In the genomic region with DNA sequence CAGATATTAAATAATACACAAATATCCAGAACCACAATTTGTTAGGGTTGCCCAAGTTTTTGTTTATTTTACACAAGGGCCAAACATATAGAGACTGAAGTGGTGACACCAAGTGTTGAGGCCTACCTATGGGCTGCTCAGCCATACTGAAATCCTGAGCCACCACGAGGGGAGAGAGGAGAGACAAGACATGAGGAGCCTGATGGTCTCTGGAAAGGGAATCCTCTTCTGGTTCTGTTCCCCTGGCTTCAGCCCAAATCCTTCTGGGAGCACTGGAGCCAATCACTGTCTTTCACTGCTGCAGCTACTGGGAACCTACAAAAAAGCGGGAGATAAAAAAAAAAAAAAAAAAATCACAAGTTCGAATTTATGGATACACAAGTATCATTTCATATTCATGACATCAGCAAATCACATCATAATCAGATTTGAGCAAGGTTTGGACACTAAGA, we compare ENCODE assay signal across 1 cellular context.
A peak's percentile ranks its signal among the peaks of the same experiment; 100 is the strongest.
TF ChIP-seq lines count a peak whose summit lies in the region.

No MANE protein-coding gene starts in this region.

TF ChIP-seq in K562, 482 proteins besides CTCF, POLR2A, EP300 and RAD21 (continued from another document):
- TF ChIP-seq, protein P1, sequence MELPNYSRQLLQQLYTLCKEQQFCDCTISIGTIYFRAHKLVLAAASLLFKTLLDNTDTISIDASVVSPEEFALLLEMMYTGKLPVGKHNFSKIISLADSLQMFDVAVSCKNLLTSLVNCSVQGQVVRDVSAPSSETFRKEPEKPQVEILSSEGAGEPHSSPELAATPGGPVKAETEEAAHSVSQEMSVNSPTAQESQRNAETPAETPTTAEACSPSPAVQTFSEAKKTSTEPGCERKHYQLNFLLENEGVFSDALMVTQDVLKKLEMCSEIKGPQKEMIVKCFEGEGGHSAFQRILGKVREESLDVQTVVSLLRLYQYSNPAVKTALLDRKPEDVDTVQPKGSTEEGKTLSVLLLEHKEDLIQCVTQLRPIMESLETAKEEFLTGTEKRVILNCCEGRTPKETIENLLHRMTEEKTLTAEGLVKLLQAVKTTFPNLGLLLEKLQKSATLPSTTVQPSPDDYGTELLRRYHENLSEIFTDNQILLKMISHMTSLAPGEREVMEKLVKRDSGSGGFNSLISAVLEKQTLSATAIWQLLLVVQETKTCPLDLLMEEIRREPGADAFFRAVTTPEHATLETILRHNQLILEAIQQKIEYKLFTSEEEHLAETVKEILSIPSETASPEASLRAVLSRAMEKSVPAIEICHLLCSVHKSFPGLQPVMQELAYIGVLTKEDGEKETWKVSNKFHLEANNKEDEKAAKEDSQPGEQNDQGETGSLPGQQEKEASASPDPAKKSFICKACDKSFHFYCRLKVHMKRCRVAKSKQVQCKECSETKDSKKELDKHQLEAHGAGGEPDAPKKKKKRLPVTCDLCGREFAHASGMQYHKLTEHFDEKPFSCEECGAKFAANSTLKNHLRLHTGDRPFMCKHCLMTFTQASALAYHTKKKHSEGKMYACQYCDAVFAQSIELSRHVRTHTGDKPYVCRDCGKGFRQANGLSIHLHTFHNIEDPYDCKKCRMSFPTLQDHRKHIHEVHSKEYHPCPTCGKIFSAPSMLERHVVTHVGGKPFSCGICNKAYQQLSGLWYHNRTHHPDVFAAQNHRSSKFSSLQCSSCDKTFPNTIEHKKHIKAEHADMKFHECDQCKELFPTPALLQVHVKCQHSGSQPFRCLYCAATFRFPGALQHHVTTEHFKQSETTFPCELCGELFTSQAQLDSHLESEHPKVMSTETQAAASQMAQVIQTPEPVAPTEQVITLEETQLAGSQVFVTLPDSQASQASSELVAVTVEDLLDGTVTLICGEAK (IDR thresholded peaks at IDR 0.05): peak; percentile 47; the same call in 1 of the 2 replicates
- TF ChIP-seq, protein P1 (CRISPR knock-in tag; IDR thresholded peaks at IDR 0.05): no peak
- TF ChIP-seq U2AF2 (optimal IDR thresholded peaks at IDR 0.05; ENCODE audit: low read depth, low read length): no peak
- TF ChIP-seq YY1 (IDR thresholded peaks at IDR 0.05; ENCODE audit: borderline replicate concordance in 1 of 3, control insufficient read depth in 1 of 3, extremely low read depth in 1 of 3, insufficient read depth in 3 of 3, insufficient read length in 1 of 3, insufficient replicate concordance in 2 of 3, low read depth in 1 of 3, low read length in 2 of 3): peak in 1 of 3 experiments; percentile 40
- TF ChIP-seq NELFE (IDR thresholded peaks at IDR 0.05; ENCODE audit: insufficient read depth, insufficient read length): no peak
- no peak for TF ChIP-seq ZNF707 (CRISPR knock-in tag; conservative IDR thresholded peaks at IDR 0.05)
- no peak for TF ChIP-seq ZNF586 (CRISPR knock-in tag; conservative IDR thresholded peaks at IDR 0.05)
